8 cellular contexts compared by ENCODE assay signal in the genomic region with DNA sequence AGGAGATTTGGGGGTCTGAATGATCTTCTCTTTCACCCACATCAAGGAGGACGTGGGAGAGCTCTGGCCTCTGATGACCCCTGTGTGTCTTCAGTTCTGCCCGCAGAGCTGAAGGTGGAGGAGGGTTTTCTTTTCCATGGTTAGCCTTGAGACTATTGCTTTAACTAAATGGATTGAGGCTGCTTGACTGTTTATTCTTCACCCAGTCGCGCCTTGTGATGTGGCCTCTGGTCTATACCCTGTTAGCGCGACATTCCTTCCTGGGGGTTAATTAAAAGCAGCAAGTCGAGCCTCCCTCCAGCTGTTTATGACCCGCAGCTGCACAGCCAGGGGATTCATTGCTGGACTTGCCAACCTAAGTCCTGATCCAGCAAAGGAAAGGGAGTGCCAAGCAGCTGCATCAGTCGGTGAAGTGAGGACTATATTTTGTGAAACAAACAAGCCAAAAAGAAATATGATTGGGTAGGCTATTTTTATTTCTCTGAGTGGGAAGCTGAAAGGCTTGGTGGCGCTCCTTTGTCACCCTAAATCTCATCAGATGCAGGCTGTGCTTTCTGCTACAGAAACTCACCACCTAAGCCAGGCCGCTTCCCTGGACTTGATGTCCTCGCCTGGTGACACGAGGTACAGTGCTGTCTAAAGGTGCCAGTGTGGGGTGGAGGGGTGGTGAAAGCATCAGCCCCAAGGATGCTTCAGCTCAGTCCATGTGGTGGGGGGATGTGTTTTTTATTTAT. TPM values are rescaled to one million over a fixed set of nuclear protein-coding genes. Genes with fewer than 3 reads are reported as not detected.
A peak's percentile ranks its signal among the peaks of the same experiment; 100 is the strongest.
DNase-seq lines count a peak whose midpoint lies in the region; ATAC-seq, FAIRE-seq and TF ChIP-seq lines count a peak whose summit lies in the region.

No MANE protein-coding gene starts in this region.

- intact Hi-C loops in HCT116 (cut with micrococcal nuclease) (no loop called here), heart right ventricle (cut with DNase I) (no loop called here)

- RAD21 ChIA-PET in HCT116 (lab: Charles Lee; ENCODE audit: low non-redundant PET in 1 of 2, low total read pairs in 2 of 2, uncharacterized antibody in 2 of 2, unreplicated experiment in 2 of 2), result interaction anchor here in 1 of 2 experiments (0.6 kb wide), 1 partner anchor 238 kb away, joined by 3 read pairs; no protein-coding TSS in a partner anchor

- H2AFZ ChIP-seq in HCT116 (ENCODE audit: low read depth, low read length, poor library complexity, severe bottlenecking), result no peak overlapping the region

- no peaks in the 10 kb centered on the region for H3K9me2 ChIP-seq in HCT116 (ENCODE audit: insufficient read depth)

- H3K4me1 ChIP-seq in HCT116 (ENCODE audit: control insufficient read depth in 1 of 2, insufficient read depth in 2 of 2, low read length in 2 of 2), result peaks cover 32 to 60% of the 10 kb centered on the region in 2 experiments
- peaks cover 10 to 88% (median 61%) of the 10 kb centered on the region in 9 donors for H3K4me1 ChIP-seq in heart right ventricle

- H3K9ac ChIP-seq in HCT116 (ENCODE audit: low read length), result peak overlapping the region; percentile 10; the same call in 1 of the 2 replicates

- no peak overlapping the region for H3K4me2 ChIP-seq in HCT116 (ENCODE audit: low read length)

- no peak for FAIRE-seq in frontal cortex (lab: Jason Lieb, UNC)

- H3K4me3 ChIP-seq in HCT116 (replicated peaks in 1 of 2; ENCODE audit: low read depth in 1 of 2, low read length in 2 of 2), result no peak overlapping the region
- peak overlapping the region in 9 of 10 donors; percentile 4 to 41 (median 25) for H3K4me3 ChIP-seq in heart right ventricle
- H3K4me3 ChIP-seq in skin epidermis, result no peak overlapping the region

- no peak for TF ChIP-seq RAD21 in HCT116 (IDR thresholded peaks at IDR 0.05; ENCODE audit: low read depth)

- WGBS in heart right ventricle, 2 donors, result 45 to 60% methylated on average over 13 of the region's 13 CpGs

- peak overlapping the region; percentile 70 for H3K27ac Mint-ChIP-seq in activated CD8-positive, alpha-beta T cell treated with anti-CD3 and anti-CD28 coated beads, Interleukin-2, amount 10 ng/mL, durations not matched to agents 7 days and 5 days

- no peaks in the 10 kb centered on the region for H4K20me1 ChIP-seq in HCT116 (ENCODE audit: insufficient read depth)

- no peaks in the 10 kb centered on the region for H3K9me3 Mint-ChIP-seq in activated CD8-positive, alpha-beta T cell treated with anti-CD3 and anti-CD28 coated beads, Interleukin-2, amount 10 ng/mL, durations not matched to agents 7 days and 5 days (ENCODE audit: insufficient read depth)

- H3K36me3 Mint-ChIP-seq in activated CD8-positive, alpha-beta T cell treated with anti-CD3 and anti-CD28 coated beads, Interleukin-2, amount 10 ng/mL, durations not matched to agents 7 days and 5 days (ENCODE audit: low read depth), result no peaks in the 10 kb centered on the region

- peaks cover 61% of the 10 kb centered on the region for H3K4me1 Mint-ChIP-seq in activated CD8-positive, alpha-beta T cell treated with anti-CD3 and anti-CD28 coated beads, Interleukin-2, amount 10 ng/mL, durations not matched to agents 7 days and 5 days (ENCODE audit: low read depth)

- ATAC-seq in HCT116 (no peak), heart right ventricle (peak in 6 of 8 donors; percentile 7 to 39 (median 19)), GM18861 (IDR thresholded peaks at IDR 0.05; ENCODE audit: unreplicated experiment) (no peak), GM21576 (IDR thresholded peaks at IDR 0.05; ENCODE audit: unreplicated experiment) (no peak), GM21423 (IDR thresholded peaks at IDR 0.05; ENCODE audit: unreplicated experiment) (no peak)
- no peak for ATAC-seq in activated CD8-positive, alpha-beta T cell treated with anti-CD3 and anti-CD28 coated beads, Interleukin-2, amount 10 ng/mL, durations not matched to agents 7 days and 5 days

- no peaks in the 10 kb centered on the region for H3K27me3 Mint-ChIP-seq in activated CD8-positive, alpha-beta T cell treated with anti-CD3 and anti-CD28 coated beads, Interleukin-2, amount 10 ng/mL, durations not matched to agents 7 days and 5 days (ENCODE audit: low read depth)

- TF ChIP-seq POLR2A in HCT116 (IDR thresholded peaks at IDR 0.05; ENCODE audit: borderline replicate concordance, extremely low read depth, insufficient read depth, insufficient read length), result no peak

- peaks cover 5% of the 10 kb centered on the region for H3K79me2 ChIP-seq in HCT116 (ENCODE audit: insufficient read depth, low read length)

- TF ChIP-seq CTCF in HCT116 (IDR thresholded peaks at IDR 0.05 in 2 of 3, conservative IDR thresholded peaks at IDR 0.05 in 1 of 3; ENCODE audit: borderline replicate concordance in 1 of 3, insufficient read depth in 1 of 3, low read depth in 2 of 3, low read length in 2 of 3) (no peak), heart right ventricle (IDR thresholded peaks at IDR 0.05) (no peak)

- POLR2A ChIA-PET in HCT116 (lab: Charles Lee), result interaction anchor here (1.3 kb wide), 1 partner anchor 11 kb away, joined by 4 read pairs; the partner anchor contains the start of gene SEC14L1
- POLR2A ChIA-PET in activated CD8-positive, alpha-beta T cell treated with anti-CD3 and anti-CD28 coated beads, Interleukin-2, amount 10 ng/mL, durations not matched to agents 7 days and 5 days (lab: Charles Lee), result interaction anchor here (0.6 to 4.1 kb wide), 2 partner anchors 10 to 54 kb away, joined by 3 to 45 read pairs; partner anchors contain the start of gene SEC14L1

- DNase-seq in HCT116 (ENCODE audit: low read depth, low spot score), result no peak
- no peak for DNase-seq in activated CD8-positive, alpha-beta T cell treated with anti-CD3 and anti-CD28 coated beads, Interleukin-2, amount 10 ng/mL, durations not matched to agents 7 days and 5 days
- peak in 1 of 2 donors; percentile 36 for DNase-seq in heart right ventricle
- no peak for DNase-seq in frontal cortex (ENCODE audit: low spot score in 2 of 2)

- no TSS peak for BruUV-seq in HCT116 (replicated peaks; lab: Mats Ljungman, UMichigan)

- H3K9me3 ChIP-seq in HCT116 (ENCODE audit: control insufficient read depth in 1 of 2, insufficient read depth in 1 of 2, low read depth in 1 of 2, low read length in 2 of 2) (no peaks in the 10 kb centered on the region), heart right ventricle (no peaks in the 10 kb centered on the region)

- H3K4me3 Mint-ChIP-seq in activated CD8-positive, alpha-beta T cell treated with anti-CD3 and anti-CD28 coated beads, Interleukin-2, amount 10 ng/mL, durations not matched to agents 7 days and 5 days, result no peak overlapping the region

- no peak overlapping the region for H3K27ac ChIP-seq in HCT116 (ENCODE audit: low read depth, low read length)
- H3K27ac ChIP-seq in heart right ventricle, result peak overlapping the region; percentile 81 to 96 (median 88)
- H3K27ac ChIP-seq in skin epidermis, result peak overlapping the region in 17 of 21 experiments; percentile 2 to 84 (median 50)

- CTCF ChIA-PET in HCT116 (lab: Charles Lee), result interaction anchor here (1.2 kb wide), 1 partner anchor 11 kb away, joined by 5 read pairs; the partner anchor contains the start of gene SEC14L1
- CTCF ChIA-PET in activated CD8-positive, alpha-beta T cell treated with anti-CD3 and anti-CD28 coated beads, Interleukin-2, amount 10 ng/mL, durations not matched to agents 7 days and 5 days (lab: Charles Lee), result interaction anchor here (0.6 to 4.5 kb wide), 6 partner anchors 9 to 118 kb away, joined by 3 to 32 read pairs (median 4); partner anchors contain the start of gene SEC14L1

- H3K36me3 ChIP-seq in HCT116 (ENCODE audit: control insufficient read depth in 1 of 2, insufficient read depth in 2 of 2, low read length in 2 of 2) (no peaks in the 10 kb centered on the region), heart right ventricle (no peaks in the 10 kb centered on the region)

- H3K27me3 ChIP-seq in HCT116 (ENCODE audit: insufficient read depth, low read length) (no peaks in the 10 kb centered on the region), heart right ventricle (no peaks in the 10 kb centered on the region)

TF ChIP-seq in HCT116, 20 proteins besides CTCF, POLR2A, EP300 and RAD21 (continues in another document):
- TF ChIP-seq YY1 (IDR thresholded peaks at IDR 0.05; ENCODE audit: extremely low read depth, insufficient replicate concordance, low read depth, low read length), result no peak
- TF ChIP-seq, protein P1, sequence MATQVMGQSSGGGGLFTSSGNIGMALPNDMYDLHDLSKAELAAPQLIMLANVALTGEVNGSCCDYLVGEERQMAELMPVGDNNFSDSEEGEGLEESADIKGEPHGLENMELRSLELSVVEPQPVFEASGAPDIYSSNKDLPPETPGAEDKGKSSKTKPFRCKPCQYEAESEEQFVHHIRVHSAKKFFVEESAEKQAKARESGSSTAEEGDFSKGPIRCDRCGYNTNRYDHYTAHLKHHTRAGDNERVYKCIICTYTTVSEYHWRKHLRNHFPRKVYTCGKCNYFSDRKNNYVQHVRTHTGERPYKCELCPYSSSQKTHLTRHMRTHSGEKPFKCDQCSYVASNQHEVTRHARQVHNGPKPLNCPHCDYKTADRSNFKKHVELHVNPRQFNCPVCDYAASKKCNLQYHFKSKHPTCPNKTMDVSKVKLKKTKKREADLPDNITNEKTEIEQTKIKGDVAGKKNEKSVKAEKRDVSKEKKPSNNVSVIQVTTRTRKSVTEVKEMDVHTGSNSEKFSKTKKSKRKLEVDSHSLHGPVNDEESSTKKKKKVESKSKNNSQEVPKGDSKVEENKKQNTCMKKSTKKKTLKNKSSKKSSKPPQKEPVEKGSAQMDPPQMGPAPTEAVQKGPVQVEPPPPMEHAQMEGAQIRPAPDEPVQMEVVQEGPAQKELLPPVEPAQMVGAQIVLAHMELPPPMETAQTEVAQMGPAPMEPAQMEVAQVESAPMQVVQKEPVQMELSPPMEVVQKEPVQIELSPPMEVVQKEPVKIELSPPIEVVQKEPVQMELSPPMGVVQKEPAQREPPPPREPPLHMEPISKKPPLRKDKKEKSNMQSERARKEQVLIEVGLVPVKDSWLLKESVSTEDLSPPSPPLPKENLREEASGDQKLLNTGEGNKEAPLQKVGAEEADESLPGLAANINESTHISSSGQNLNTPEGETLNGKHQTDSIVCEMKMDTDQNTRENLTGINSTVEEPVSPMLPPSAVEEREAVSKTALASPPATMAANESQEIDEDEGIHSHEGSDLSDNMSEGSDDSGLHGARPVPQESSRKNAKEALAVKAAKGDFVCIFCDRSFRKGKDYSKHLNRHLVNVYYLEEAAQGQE (IDR thresholded peaks at IDR 0.05; ENCODE audit: low read depth), result no peak
- TF ChIP-seq JUND (IDR thresholded peaks at IDR 0.05), result no peak
- TF ChIP-seq TCF7L2 (IDR thresholded peaks at IDR 0.05; ENCODE audit: borderline replicate concordance, extremely low read depth, insufficient read depth, insufficient read length), result no peak
- no peak for TF ChIP-seq SRF (IDR thresholded peaks at IDR 0.05; ENCODE audit: low read depth)

RNA-seq across cellular contexts. Expression of gene SEC14L1, which starts 11.0 kb away (rescaled TPM):
- total RNA-seq in HCT116 (2021; ENCODE audit: unreplicated experiment), result 59.7 TPM
- 31.2 and 34.2 TPM in 2 replicates for polyA plus RNA-seq in HCT116 (2012)
- total RNA-seq in activated CD8-positive, alpha-beta T cell treated with anti-CD3 and anti-CD28 coated beads, Interleukin-2, amount 10 ng/mL, durations not matched to agents 7 days and 5 days, result 10 to 100 TPM; 86.5 to 88.8 TPM
- 10 to 100 TPM; 38.7 to 88.8 (median 55.3) TPM for total RNA-seq in heart right ventricle
- polyA plus RNA-seq in heart right ventricle, result 10 to 100 TPM; 36.1 to 42.3 TPM
- total RNA-seq in frontal cortex, result 56.3 TPM

Comparison
In these comparisons a context has a peak if more than half of its experiments do, and no peak if none do; other contexts are left out.
1. ATAC-seq: peak in heart right ventricle (6 of 8); none in HCT116 (single experiment), activated CD8-positive, alpha-beta T cell treated with anti-CD3 and anti-CD28 coated beads, Interleukin-2, amount 10 ng/mL, durations not matched to agents 7 days and 5 days (single experiment), GM18861 (single experiment), GM21576 (single experiment) and GM21423 (single experiment).
2. H3K4me3 ChIP-seq: peak in heart right ventricle (9 of 10); none in HCT116 (0 of 2) and skin epidermis (0 of 7).